ENCODE assay signal across 9 cellular contexts in genomic region chr20:2692886-2693285, GRCh38. TPM values are rescaled to one million over a fixed set of nuclear protein-coding genes. Genes with fewer than 3 reads are reported as not detected.
DNase-seq lines count a peak whose midpoint lies in the region; ATAC-seq and TF ChIP-seq lines count a peak whose summit lies in the region.
"Had no signal": no experiment of that assay in that cellular context is flagged by ENCODE, and none has a peak within 500 bp of the region (broad histone marks: within the 10 kb centered on the region; RNA-seq: fewer than 3 reads in every experiment).

No MANE protein-coding gene starts in this region.

- H3K27me3 ChIP-seq in DND-41 (ENCODE audit: insufficient read depth, low read length, poor library complexity) (peaks cover 49% of the 10 kb centered on the region), lower lobe of right lung (ENCODE audit: low read depth) (peaks cover 33% of the 10 kb centered on the region)

- TF ChIP-seq CTCF in DND-41 (IDR thresholded peaks at IDR 0.05; ENCODE audit: borderline replicate concordance, extremely low read depth, low read length, poor library complexity, severe bottlenecking) = no peak
- TF ChIP-seq CTCF in lower lobe of right lung (IDR thresholded peaks at IDR 0.05) = no peak

- H2AFZ ChIP-seq in DND-41 (ENCODE audit: low read depth, low read length) = no peak overlapping the region

- H3K4me3 ChIP-seq in DND-41 (ENCODE audit: low read depth in 1 of 2, low read length in 2 of 2) (no peak overlapping the region), lower lobe of right lung (peak overlapping the region; percentile 53)

- H3K9ac ChIP-seq in DND-41 (ENCODE audit: low read depth, low read length) = no peak overlapping the region

- H3K36me3 ChIP-seq in DND-41 (ENCODE audit: insufficient read depth, low read length) (no peaks in the 10 kb centered on the region), lower lobe of right lung (no peaks in the 10 kb centered on the region)

- no peaks in the 10 kb centered on the region for H3K4me1 ChIP-seq in DND-41 (ENCODE audit: insufficient read depth, low read length)
- H3K4me1 ChIP-seq in lower lobe of right lung = peaks cover 12% of the 10 kb centered on the region

- H3K9me3 ChIP-seq in DND-41 (ENCODE audit: insufficient read depth, low read length, severe bottlenecking) (no peaks in the 10 kb centered on the region), lower lobe of right lung (no peaks in the 10 kb centered on the region)

- H3K27ac ChIP-seq in DND-41 (ENCODE audit: low read length) (no peak overlapping the region), lower lobe of right lung (no peak overlapping the region)

- DNase-seq in AG08395 (ENCODE audit: low spot score) (peak; percentile 18), DND-41 (no peak), lower lobe of right lung (no peak), islet precursor cell (no peak), DMS153 (lab: John Stamatoyannopoulos, UW) (no peak)
- peak; percentile 37 for DNase-seq in activated CD8-positive, alpha-beta memory T cell treated with anti-CD3 and anti-CD28 coated beads, Interleukin-2, amount 50 U/mL, for 4 hours
- DNase-seq: NCI-H1048 had no signal

- no peak overlapping the region for H3K4me2 ChIP-seq in DND-41 (ENCODE audit: insufficient read depth, low read length)

- H3K79me2 ChIP-seq in DND-41 (ENCODE audit: insufficient read depth, low read length) = no peaks in the 10 kb centered on the region

- intact Hi-C loops in lower lobe of right lung (cut with DNase I) = no loop called here

- ATAC-seq in DND-41 (ENCODE audit: insufficient read depth, low read depth) (peak; percentile 35; the same call in 2 of the 3 replicates), lower lobe of right lung (no peak), GM21515 (IDR thresholded peaks at IDR 0.05; ENCODE audit: unreplicated experiment) (no peak), GM19328 (IDR thresholded peaks at IDR 0.05; ENCODE audit: unreplicated experiment) (no peak)

- no peaks in the 10 kb centered on the region for H4K20me1 ChIP-seq in DND-41 (ENCODE audit: insufficient read depth, low read length)

RNA-seq across cellular contexts. Expression of gene EBF4, which starts 0.3 kb away (rescaled TPM):
- 15.3 TPM for total RNA-seq in lower lobe of right lung

RNA-seq across cellular contexts. Expression of gene IDH3B, which starts 28.9 kb away (rescaled TPM):
- total RNA-seq in lower lobe of right lung = 64.7 TPM

RNA-seq across cellular contexts. Expression of gene NOP56, which starts 40.5 kb away (rescaled TPM):
- total RNA-seq in lower lobe of right lung = 84.9 TPM

Comparison
In these comparisons a context has a peak if more than half of its experiments do, and no peak if none do; other contexts are left out.
1. DNase-seq: peak in AG08395 (single experiment) and activated CD8-positive, alpha-beta memory T cell treated with anti-CD3 and anti-CD28 coated beads, Interleukin-2, amount 50 U/mL, for 4 hours (single experiment); none in DND-41 (single experiment), lower lobe of right lung (single experiment), islet precursor cell (single experiment) and DMS153 (single experiment).